35 cellular contexts compared by ENCODE assay signal in genomic region chr21:17351766-17352165, GRCh38.
"Had no signal": no experiment of that assay in that cellular context is flagged by ENCODE, and none has a peak within 500 bp of the region (broad histone marks: within the 10 kb centered on the region; RNA-seq: fewer than 3 reads in every experiment).

No MANE protein-coding gene starts in this region.

- H3K27ac ChIP-seq: adrenal gland, body of pancreas, colonic mucosa, dorsolateral prefrontal cortex, left lung, lower lobe of right lung, neural progenitor cell, parathyroid adenoma, psoas muscle, right atrium auricular region, stomach, thyroid gland, upper lobe of left lung, vagina, WERI-Rb-1 had no signal

- ATAC-seq: activated CD4-positive, CD25-positive, alpha-beta regulatory T cell treated with anti-CD3 and anti-CD28 coated beads, Interleukin-2, amount 50 U/mL, for 24 hours; body of pancreas; esophagus mucosa; left lung; lower lobe of right lung; natural killer cell; psoas muscle; stimulated activated naive B cell treated with anti-CD40 and anti-IgM and Interleukin-4, amounts not matched to agents 10 μg/mL and 1 μg/mL and 100 μg/mL, for 72 hours had no signal

- DNase-seq: activated CD4-positive, alpha-beta memory T cell treated with anti-CD3 and anti-CD28 coated beads for 36 hours; activated CD4-positive, alpha-beta T cell treated with anti-CD3 and anti-CD28 coated beads, Interleukin-2, amount 10 ng/mL, durations not matched to agents 24 days and 14 days; activated CD8-positive, alpha-beta memory T cell treated with anti-CD3 and anti-CD28 coated beads, Interleukin-2, amount 50 U/mL, for 4 hours; activated effector memory CD4-positive, alpha-beta T cell treated with anti-CD3 and anti-CD28 coated beads, Interleukin-2, amount 50 U/mL, for 16 hours; activated naive CD4-positive, alpha-beta T cell treated with anti-CD3 and anti-CD28 coated beads for 36 hours; activated naive CD8-positive, alpha-beta T cell treated with anti-CD3 and anti-CD28 coated beads for 36 hours; activated T-cell treated with anti-CD3 and anti-CD28 coated beads, Interleukin-2, amount 50 U/mL, for 1 hour; adrenal gland; aorta; body of pancreas; cerebellar nuclear complex; colonic mucosa; dorsolateral prefrontal cortex; effector memory CD4-positive, alpha-beta T cell; foreskin fibroblast; left lung; lower lobe of right lung; mesendoderm; natural killer cell; occipital lobe; psoas muscle; stimulated activated CD4-positive, alpha-beta T cell treated with anti-CD3 and anti-CD28 coated beads, Interleukin-15, amount 100 ng/mL, for 24 hours; stimulated activated CD4-positive, alpha-beta T cell treated with anti-CD3 and anti-CD28 coated beads, Interleukin-2, amount 100 ng/mL, for 24 hours; stimulated activated naive B cell treated with anti-CD40 and anti-IgM and Interleukin-4, amounts not matched to agents 10 μg/mL and 1 μg/mL and 100 μg/mL, for 72 hours; stomach; T-helper 9 cell; thyroid gland; upper lobe of left lung; WERI-Rb-1 had no signal
